Comparison of ENCODE assay signal across 8 cellular contexts in genomic region chr3:71065764-71066013, GRCh38.
A peak's percentile ranks its signal among the peaks of the same experiment; 100 is the strongest.
DNase-seq lines count a peak whose midpoint lies in the region; ATAC-seq and TF ChIP-seq lines count a peak whose summit lies in the region.

No MANE protein-coding gene starts in this region.

- peaks cover 4% of the 10 kb centered on the region for H3F3A ChIP-seq in PC-3 (ENCODE audit: low read length, unreplicated experiment)

- peak overlapping the region; percentile 92 for H3K4me2 ChIP-seq in PC-3 (ENCODE audit: low read length)
- peak overlapping the region; percentile 96 for H3K4me2 ChIP-seq in parathyroid adenoma (ENCODE audit: low read length)

- H3K36me3 Mint-ChIP-seq in CD8-positive, alpha-beta memory T cell = peaks cover 0 to 4% (median 1%) of the 10 kb centered on the region in 3 donors

- H3K79me2 ChIP-seq in PC-3 (ENCODE audit: low read length) = peaks cover 51% of the 10 kb centered on the region
- H3K79me2 ChIP-seq in parathyroid adenoma = no peaks in the 10 kb centered on the region

- H3K9me3 Mint-ChIP-seq in CD8-positive, alpha-beta memory T cell = no peaks in the 10 kb centered on the region

- TF ChIP-seq CTCF in PC-3 (conservative IDR thresholded peaks at IDR 0.05; ENCODE audit: low read depth, low read length) (no peak), parathyroid adenoma (IDR thresholded peaks at IDR 0.05) (no peak)

- H2AFZ ChIP-seq in PC-3 (ENCODE audit: low read length) (peak overlapping the region; percentile 74), parathyroid adenoma (no peak overlapping the region)

- WGBS in esophagus, 2 donors = 4 to 10% methylated on average over 4 of the region's 4 CpGs

- POLR2A ChIA-PET in CD8-positive, alpha-beta memory T cell (lab: Charles Lee) = interaction anchor here (1.0 to 2.1 kb wide), 3 partner anchors 18 to 22 kb away, joined by 3 to 6 read pairs (median 5); no protein-coding TSS in a partner anchor
- POLR2A ChIA-PET in PC-3 (lab: Charles Lee; ENCODE audit: unreplicated experiment) = interaction anchor here (0.6 to 0.7 kb wide), 2 partner anchors 9 to 83 kb away, joined by 3 to 5 read pairs; no protein-coding TSS in a partner anchor

- H3K27ac ChIP-seq in CD8-positive, alpha-beta memory T cell (ENCODE audit: low read depth, low read length) = peak overlapping the region; percentile 79
- H3K27ac ChIP-seq in PC-3 (ENCODE audit: low read length) = peak overlapping the region; percentile 74
- H3K27ac ChIP-seq in esophagus (ENCODE audit: low read depth in 2 of 2, low read length in 1 of 2) = peak overlapping the region; percentile 98 to 99
- H3K27ac ChIP-seq in parathyroid adenoma = peak overlapping the region; percentile 63

- H3K9me3 ChIP-seq in CD8-positive, alpha-beta memory T cell (ENCODE audit: low read length) = no peaks in the 10 kb centered on the region
- H3K9me3 ChIP-seq in PC-3 (ENCODE audit: low read length) = no peaks in the 10 kb centered on the region
- H3K9me3 ChIP-seq in esophagus (ENCODE audit: control insufficient read depth in 2 of 2, insufficient read depth in 1 of 2, low read depth in 1 of 2, low read length in 1 of 2) = no peaks in the 10 kb centered on the region
- H3K9me3 ChIP-seq in parathyroid adenoma (ENCODE audit: control insufficient read depth, low read length) = no peaks in the 10 kb centered on the region

- peaks cover 51 to 72% (median 62%) of the 10 kb centered on the region in 3 donors for H3K4me1 Mint-ChIP-seq in CD8-positive, alpha-beta memory T cell

- no peak for ATAC-seq in PC-3

- intact Hi-C loops in PC-3 (cut with micrococcal nuclease) = loop anchor here (1.0 to 10.0 kb wide), 9 partner anchors 16 to 359 kb away; no protein-coding TSS in a partner anchor

- no peaks in the 10 kb centered on the region for H3K27me3 Mint-ChIP-seq in CD8-positive, alpha-beta memory T cell

- H3K4me1 ChIP-seq in CD8-positive, alpha-beta memory T cell (ENCODE audit: insufficient read depth, low read length) = peaks cover 80% of the 10 kb centered on the region
- H3K4me1 ChIP-seq in PC-3 (ENCODE audit: insufficient read depth, low read length) (peaks cover 53% of the 10 kb centered on the region), esophagus (ENCODE audit: control insufficient read depth in 2 of 2, insufficient read depth in 2 of 2, low read length in 1 of 2) (peaks cover 0 to 2% of the 10 kb centered on the region in 2 donors), parathyroid adenoma (no peaks in the 10 kb centered on the region)

- H3K27ac Mint-ChIP-seq in CD8-positive, alpha-beta memory T cell = peak overlapping the region in 7 of 8 donors; percentile 91 to 98 (median 96)

- H3K27me3 ChIP-seq in CD8-positive, alpha-beta memory T cell (ENCODE audit: insufficient read depth, low read length, poor library complexity, severe bottlenecking) = no peaks in the 10 kb centered on the region
- no peaks in the 10 kb centered on the region for H3K27me3 ChIP-seq in PC-3 (ENCODE audit: low read length)
- no peaks in the 10 kb centered on the region for H3K27me3 ChIP-seq in esophagus (ENCODE audit: control insufficient read depth in 1 of 2, insufficient read depth in 2 of 2, low read length in 2 of 2)
- no peaks in the 10 kb centered on the region for H3K27me3 ChIP-seq in parathyroid adenoma (ENCODE audit: control insufficient read depth, insufficient read depth, low read length)

- peak overlapping the region in 6 of 7 donors; percentile 90 to 97 (median 94) for H3K4me3 Mint-ChIP-seq in CD8-positive, alpha-beta memory T cell

- no peaks in the 10 kb centered on the region for H4K20me1 ChIP-seq in PC-3 (ENCODE audit: low read length)

- H3K36me3 ChIP-seq in CD8-positive, alpha-beta memory T cell (ENCODE audit: insufficient read depth, low read length) = no peaks in the 10 kb centered on the region
- H3K36me3 ChIP-seq in PC-3 (ENCODE audit: low read depth, low read length) (no peaks in the 10 kb centered on the region), esophagus (ENCODE audit: control insufficient read depth in 2 of 2, insufficient read depth in 2 of 2, low read length in 1 of 2) (no peaks in the 10 kb centered on the region), parathyroid adenoma (ENCODE audit: control insufficient read depth, insufficient read depth, low read length) (no peaks in the 10 kb centered on the region)

- H3K9ac ChIP-seq in PC-3 (ENCODE audit: low read length) = peak overlapping the region; percentile 87
- no peak overlapping the region for H3K9ac ChIP-seq in parathyroid adenoma

- CTCF ChIA-PET in CD8-positive, alpha-beta memory T cell (lab: Charles Lee) = interaction anchor here (1.2 to 2.6 kb wide), 2 partner anchors 22 to 60 kb away, joined by 4 to 11 read pairs; no protein-coding TSS in a partner anchor
- CTCF ChIA-PET in PC-3 (lab: Charles Lee) = no interaction called here

- peak overlapping the region; percentile 70 for H3K4me3 ChIP-seq in CD8-positive, alpha-beta memory T cell (ENCODE audit: low read length)
- H3K4me3 ChIP-seq in PC-3 (ENCODE audit: low read length) (peak overlapping the region; percentile 83), esophagus (ENCODE audit: low read depth in 1 of 2, low read length in 2 of 2) (peak overlapping the region in 1 of 2 donors; percentile 84), parathyroid adenoma (ENCODE audit: low read depth, low read length) (peak overlapping the region; percentile 69)

- DNase-seq in CD8-positive, alpha-beta memory T cell = no peak
- DNase-seq in PC-3 (no peak), NCI-H1436 (lab: John Stamatoyannopoulos, UW) (no peak), DMS 273 treated with DMSO at 0.1 percent for 48 hours (lab: John Stamatoyannopoulos, UW) (no peak), NCI-H2029 (lab: John Stamatoyannopoulos, UW) (no peak), NCI-H1930 (lab: John Stamatoyannopoulos, UW) (no peak)

- no peaks in the 10 kb centered on the region for H3K9me2 ChIP-seq in PC-3 (replicated peaks; ENCODE audit: low read length)

- no TSS peak for BruUV-seq in PC-3 (replicated peaks; lab: Mats Ljungman, UMichigan)
